In the genomic region with DNA sequence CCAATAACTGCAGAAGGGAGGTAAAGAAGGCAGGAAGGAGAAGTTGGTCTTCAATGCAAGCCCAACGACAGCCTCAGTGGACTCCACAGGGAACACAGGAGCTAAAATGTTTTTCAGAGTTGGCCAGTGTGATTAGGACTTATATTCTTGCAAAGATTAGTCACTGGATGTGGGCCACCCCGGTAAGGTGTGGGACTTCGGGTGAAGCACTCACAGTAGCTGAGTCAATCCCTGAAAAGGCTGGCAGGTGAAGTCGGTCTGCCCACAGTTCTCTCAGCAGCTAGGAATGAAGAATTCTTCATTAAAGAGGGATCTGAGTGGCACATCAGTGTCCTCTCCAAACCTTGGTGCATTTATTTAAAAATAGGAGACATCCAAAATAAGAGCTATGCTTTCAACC, we compare ENCODE assay signal across 35 cellular contexts.
"Had no signal": no experiment of that assay in that cellular context is flagged by ENCODE, and none has a peak within 500 bp of the region (broad histone marks: within the 10 kb centered on the region; RNA-seq: fewer than 3 reads in every experiment).

No MANE protein-coding gene starts in this region.

- DNase-seq: Karpas-422, Kasumi-1, KG1, MG63, MM.1S, MV-4-11, NCI-H1048, NCI-H1092, NCI-H1092 treated with DMSO at 0.1 percent for 48 hours, NCI-H1105, NCI-H1105 treated with DMSO at 0.1 percent for 48 hours, NCI-H1417, NCI-H1417 treated with DMSO at 0.1 percent for 48 hours, NCI-H1436, NCI-H1436 treated with DMSO at 0.1 percent for 48 hours, NCI-H146, NCI-H1694, NCI-H1694 treated with DMSO at 0.1 percent for 48 hours, NCI-H187, NCI-H187 treated with DMSO at 0.1 percent for 48 hours, NCI-H1930, NCI-H2029, NCI-H2029 treated with DMSO at 0.1 percent for 48 hours, NCI-H2081, NCI-H2081 treated with DMSO at 0.1 percent for 48 hours, NCI-H2107, NCI-H2171, NCI-H2171 treated with DMSO at 0.1 percent for 48 hours, NCI-H2227 treated with DMSO at 0.1 percent for 48 hours, NCI-H226, NCI-H345, NCI-H446, NCI-H446 treated with DMSO at 0.1 percent for 48 hours, NCI-H510A had no signal

- H3K27me3 ChIP-seq: MG63 had no signal

- H3K27ac ChIP-seq: KMS-11 had no signal

- H3K4me3 ChIP-seq: MG63 had no signal
